Comparison of ENCODE assay signal across 21 cellular contexts in genomic region chr4:176413171-176413570, GRCh38.
DNase-seq lines count a peak whose midpoint lies in the region; ATAC-seq and TF ChIP-seq lines count a peak whose summit lies in the region.
"Had no signal": no experiment of that assay in that cellular context is flagged by ENCODE, and none has a peak within 500 bp of the region (broad histone marks: within the 10 kb centered on the region; RNA-seq: fewer than 3 reads in every experiment).

No MANE protein-coding gene starts in this region.

- H3K36me3 ChIP-seq in WERI-Rb-1, result no peaks in the 10 kb centered on the region
- H3K36me3 ChIP-seq: BLaER1 treated with 17β-estradiol and CSF1 and Interleukin-3, amounts not matched to agents 10 nM and 100 nM; uterus had no signal

- H3K9me3 ChIP-seq in WERI-Rb-1 (ENCODE audit: severe bottlenecking), result no peaks in the 10 kb centered on the region
- H3K9me3 ChIP-seq: BLaER1 treated with 17β-estradiol and CSF1 and Interleukin-3, amounts not matched to agents 10 nM and 100 nM; uterus had no signal

- no peak for DNase-seq in stimulated activated effector memory CD8-positive, alpha-beta T cell treated with anti-CD3 and anti-CD28 coated beads, Interleukin-12 subunit alpha, Interleukin-12 subunit beta, amount 100 ng/mL, for 72 hours (ENCODE audit: low spot score in 2 of 2)
- DNase-seq in RPMI8226 (no peak), WERI-Rb-1 (no peak)
- DNase-seq: amniotic stem cell; cerebellar nuclear complex; DND-41; H9; Kasumi-1; NCI-H187 treated with DMSO at 0.1 percent for 48 hours; stimulated activated CD4-positive, alpha-beta T cell treated with anti-CD3 and anti-CD28 coated beads, Interleukin-4, amount 100 ng/mL, for 4 hours; stimulated activated naive B cell treated with anti-CD40 and anti-IgM and Interleukin-4, amounts not matched to agents 10 μg/mL and 1 μg/mL and 100 μg/mL, for 72 hours; T1000; uterus had no signal

- no peaks in the 10 kb centered on the region for H3K4me1 Mint-ChIP-seq in stimulated activated effector memory CD8-positive, alpha-beta T cell treated with anti-CD3 and anti-CD28 coated beads, Interleukin-12 subunit alpha, Interleukin-12 subunit beta, amount 100 ng/mL, for 72 hours
- H3K4me1 Mint-ChIP-seq: H9; stimulated activated naive B cell treated with anti-CD40 and anti-IgM and Interleukin-4, amounts not matched to agents 10 μg/mL and 1 μg/mL and 100 μg/mL, for 72 hours had no signal

- H3K9me3 Mint-ChIP-seq in stimulated activated effector memory CD8-positive, alpha-beta T cell treated with anti-CD3 and anti-CD28 coated beads, Interleukin-12 subunit alpha, Interleukin-12 subunit beta, amount 100 ng/mL, for 72 hours, result peaks cover 6% of the 10 kb centered on the region
- H3K9me3 Mint-ChIP-seq: activated T-helper 1 cell treated with anti-CD3 and anti-CD28 coated beads, Interleukin-12 subunit alpha, Interleukin-12 subunit beta, Interleukin-2, Interleukin-4 antibody, amounts not matched to agents 30 ng/mL and 10 ng/mL and 1 ng/mL, durations not matched to agents 14 hours and 24 hours and 36 hours had no signal

- no peak overlapping the region for H3K4me3 ChIP-seq in WERI-Rb-1 (ENCODE audit: low read depth, low read length)
- H3K4me3 ChIP-seq: BLaER1 treated with 17β-estradiol and CSF1 and Interleukin-3, amounts not matched to agents 10 nM and 100 nM; uterus had no signal

- no peak overlapping the region for H3K4me3 Mint-ChIP-seq in stimulated activated effector memory CD8-positive, alpha-beta T cell treated with anti-CD3 and anti-CD28 coated beads, Interleukin-12 subunit alpha, Interleukin-12 subunit beta, amount 100 ng/mL, for 72 hours
- H3K4me3 Mint-ChIP-seq: activated T-helper 1 cell treated with anti-CD3 and anti-CD28 coated beads, Interleukin-12 subunit alpha, Interleukin-12 subunit beta, Interleukin-2, Interleukin-4 antibody, amounts not matched to agents 30 ng/mL and 10 ng/mL and 1 ng/mL, durations not matched to agents 14 hours and 24 hours and 36 hours; H9; stimulated activated naive B cell treated with anti-CD40 and anti-IgM and Interleukin-4, amounts not matched to agents 10 μg/mL and 1 μg/mL and 100 μg/mL, for 72 hours had no signal

- TF ChIP-seq CTCF in WERI-Rb-1 (IDR thresholded peaks at IDR 0.05; ENCODE audit: low read depth, low read length), result no peak

- no peaks in the 10 kb centered on the region for H3K27me3 ChIP-seq in WERI-Rb-1 (ENCODE audit: insufficient read depth, low read depth, severe bottlenecking)
- H3K27me3 ChIP-seq: BLaER1 treated with 17β-estradiol and CSF1 and Interleukin-3, amounts not matched to agents 10 nM and 100 nM; uterus had no signal

- H3K36me3 Mint-ChIP-seq in stimulated activated effector memory CD8-positive, alpha-beta T cell treated with anti-CD3 and anti-CD28 coated beads, Interleukin-12 subunit alpha, Interleukin-12 subunit beta, amount 100 ng/mL, for 72 hours, result no peaks in the 10 kb centered on the region
- H3K36me3 Mint-ChIP-seq: stimulated activated naive B cell treated with anti-CD40 and anti-IgM and Interleukin-4, amounts not matched to agents 10 μg/mL and 1 μg/mL and 100 μg/mL, for 72 hours had no signal

- ATAC-seq in GM18868 (IDR thresholded peaks at IDR 0.05; ENCODE audit: unreplicated experiment), result peak; percentile 87
- ATAC-seq in GM21528 (IDR thresholded peaks at IDR 0.05; ENCODE audit: low FRiP score, unreplicated experiment), result peak; percentile 69
- peak; percentile 61 for ATAC-seq in HG03135 (IDR thresholded peaks at IDR 0.05; ENCODE audit: unreplicated experiment)
- peak; percentile 19 for ATAC-seq in stimulated activated effector memory CD8-positive, alpha-beta T cell treated with anti-CD3 and anti-CD28 coated beads, Interleukin-12 subunit alpha, Interleukin-12 subunit beta, amount 100 ng/mL, for 72 hours
- no peak for ATAC-seq in HG03342 (IDR thresholded peaks at IDR 0.05; ENCODE audit: unreplicated experiment)
- ATAC-seq: Right ventricle myocardium inferior; stimulated activated naive B cell treated with anti-CD40 and anti-IgM and Interleukin-4, amounts not matched to agents 10 μg/mL and 1 μg/mL and 100 μg/mL, for 72 hours had no signal

- no peak overlapping the region for H3K27ac Mint-ChIP-seq in stimulated activated effector memory CD8-positive, alpha-beta T cell treated with anti-CD3 and anti-CD28 coated beads, Interleukin-12 subunit alpha, Interleukin-12 subunit beta, amount 100 ng/mL, for 72 hours
- H3K27ac Mint-ChIP-seq: activated T-helper 1 cell treated with anti-CD3 and anti-CD28 coated beads, Interleukin-12 subunit alpha, Interleukin-12 subunit beta, Interleukin-2, Interleukin-4 antibody, amounts not matched to agents 30 ng/mL and 10 ng/mL and 1 ng/mL, durations not matched to agents 14 hours and 24 hours and 36 hours; H9; stimulated activated naive B cell treated with anti-CD40 and anti-IgM and Interleukin-4, amounts not matched to agents 10 μg/mL and 1 μg/mL and 100 μg/mL, for 72 hours had no signal

- H3K27ac ChIP-seq in WERI-Rb-1, result no peak overlapping the region
- H3K27ac ChIP-seq: BLaER1 treated with 17β-estradiol and CSF1 and Interleukin-3, amounts not matched to agents 10 nM and 100 nM; epithelial cell of prostate; uterus had no signal
